Comparison of ENCODE assay signal across 12 cellular contexts in genomic region chr19:35007427-35007826, GRCh38. TPM values are rescaled to one million over a fixed set of nuclear protein-coding genes. Genes with fewer than 3 reads are reported as not detected.
DNase-seq lines count a peak whose midpoint lies in the region; ATAC-seq and TF ChIP-seq lines count a peak whose summit lies in the region.
"Not testable (repeated sequence)": the region's sequence is repeated elsewhere in the genome, so short reads cannot be mapped to it uniquely, and the experiment has no call there.
"Had no signal": no experiment of that assay in that cellular context is flagged by ENCODE, and none has a peak within 500 bp of the region (broad histone marks: within the 10 kb centered on the region; RNA-seq: fewer than 3 reads in every experiment).

No MANE protein-coding gene starts in this region.

- H3K36me3 Mint-ChIP-seq in GM23338 (ENCODE audit: low read depth) = peaks cover 83% of the 10 kb centered on the region
- H3K36me3 Mint-ChIP-seq in activated CD8-positive, alpha-beta T cell treated with anti-CD3 and anti-CD28 coated beads for 36 hours (ENCODE audit: low read depth) = peaks cover 60% of the 10 kb centered on the region
- peaks cover 16 to 35% of the 10 kb centered on the region in 2 donors for H3K36me3 Mint-ChIP-seq in activated naive CD4-positive, alpha-beta T cell treated with anti-CD3 and anti-CD28 coated beads, Interleukin-2, amount 50 U/mL, for 72 hours
- H3K36me3 Mint-ChIP-seq in naive thymus-derived CD4-positive, alpha-beta T cell = peaks cover 4 to 40% (median 23%) of the 10 kb centered on the region in 5 donors
- H3K36me3 Mint-ChIP-seq in stimulated activated memory B cell treated with anti-CD40 and anti-IgM and Interleukin-4, amounts not matched to agents 10 μg/mL and 1 μg/mL and 100 μg/mL, for 72 hours = peaks cover 59% of the 10 kb centered on the region

- peaks cover 38% of the 10 kb centered on the region for H3K36me3 ChIP-seq in GM23338 (ENCODE audit: insufficient read depth)
- not testable (repeated sequence) for H3K36me3 ChIP-seq in hepatocyte (replicated peaks; ENCODE audit: insufficient read depth, low read depth)
- H3K36me3 ChIP-seq in naive thymus-derived CD4-positive, alpha-beta T cell (ENCODE audit: control insufficient read depth in 2 of 3, insufficient read depth in 3 of 3, low read length in 3 of 3) = peaks cover 0 to 67% (median 12%) of the 10 kb centered on the region in 3 experiments

- peaks cover 22% of the 10 kb centered on the region for H3K4me1 Mint-ChIP-seq in GM23338
- H3K4me1 Mint-ChIP-seq in activated CD8-positive, alpha-beta T cell treated with anti-CD3 and anti-CD28 coated beads for 36 hours (ENCODE audit: low read depth) = peaks cover 62% of the 10 kb centered on the region
- H3K4me1 Mint-ChIP-seq in naive thymus-derived CD4-positive, alpha-beta T cell = peaks cover 39 to 79% (median 66%) of the 10 kb centered on the region in 7 donors
- H3K4me1 Mint-ChIP-seq in stimulated activated memory B cell treated with anti-CD40 and anti-IgM and Interleukin-4, amounts not matched to agents 10 μg/mL and 1 μg/mL and 100 μg/mL, for 72 hours = peaks cover 56% of the 10 kb centered on the region

- H3K4me3 Mint-ChIP-seq in GM23338; activated CD8-positive, alpha-beta T cell treated with anti-CD3 and anti-CD28 coated beads for 36 hours; naive thymus-derived CD4-positive, alpha-beta T cell; stimulated activated memory B cell treated with anti-CD40 and anti-IgM and Interleukin-4, amounts not matched to agents 10 μg/mL and 1 μg/mL and 100 μg/mL, for 72 hours: not testable (repeated sequence)

- CTCF ChIA-PET in activated CD8-positive, alpha-beta T cell treated with anti-CD3 and anti-CD28 coated beads for 36 hours (lab: Charles Lee) = interaction anchor here (1.3 to 1.5 kb wide), 2 partner anchors 34 to 36 kb away, joined by 3 to 7 read pairs; no protein-coding TSS in a partner anchor
- CTCF ChIA-PET in naive thymus-derived CD4-positive, alpha-beta T cell (lab: Charles Lee) = interaction anchor here (8.6 kb wide), 1 partner anchor 37 kb away, joined by 138 read pairs; no protein-coding TSS in a partner anchor

- ATAC-seq in GM23338; activated CD8-positive, alpha-beta T cell treated with anti-CD3 and anti-CD28 coated beads for 36 hours; activated naive CD4-positive, alpha-beta T cell treated with anti-CD3 and anti-CD28 coated beads, Interleukin-2, amount 50 U/mL, for 72 hours; naive thymus-derived CD4-positive, alpha-beta T cell; stimulated activated memory B cell treated with anti-CD40 and anti-IgM and Interleukin-4, amounts not matched to agents 10 μg/mL and 1 μg/mL and 100 μg/mL, for 72 hours: not testable (repeated sequence)

- peaks cover 35% of the 10 kb centered on the region for H3F3A ChIP-seq in GM23338 (replicated peaks; ENCODE audit: low read depth)

- not testable (repeated sequence) for H3K4me3 ChIP-seq in GM23338; hepatocyte; naive thymus-derived CD4-positive, alpha-beta T cell (ENCODE audit: low read length)

- H3K27ac ChIP-seq in GM23338 (ENCODE audit: low read depth) (0 out of 2 replicates have a peak overlapping the region, but pooled peaks have one; percentile 45), hepatocyte (peak overlapping the region; percentile 91)
- not testable (repeated sequence) for H3K27ac ChIP-seq in naive thymus-derived CD4-positive, alpha-beta T cell (ENCODE audit: low read depth, low read length)

- intact Hi-C loops in activated CD8-positive, alpha-beta T cell treated with anti-CD3 and anti-CD28 coated beads for 36 hours (cut with micrococcal nuclease) = not testable (repeated sequence)
- intact Hi-C loops in naive thymus-derived CD4-positive, alpha-beta T cell (cut with micrococcal nuclease) = loop anchor here in 1 of 2 donors (10.0 kb wide), 1 partner anchor 273 kb away; the partner anchor contains the start of gene ZNF181

- not testable (repeated sequence) for H3K4me2 ChIP-seq in GM23338, hepatocyte

- WGBS in hepatocyte (ENCODE audit: low lambda C conversion rate, missing lambda C conversion rate) = 97% methylated on average over 8 of the region's 8 CpGs

- H4K20me1 ChIP-seq in GM23338 (replicated peaks; ENCODE audit: insufficient read depth) (peaks cover 56% of the 10 kb centered on the region), hepatocyte (ENCODE audit: insufficient read depth, poor library complexity, severe bottlenecking) (peaks cover 24% of the 10 kb centered on the region)

- not testable (repeated sequence) for H3K27me3 ChIP-seq in GM23338 (ENCODE audit: insufficient read depth); hepatocyte; naive thymus-derived CD4-positive, alpha-beta T cell (ENCODE audit: control insufficient read depth in 2 of 2, insufficient read depth in 2 of 2, low read length in 2 of 2)

- H2AFZ ChIP-seq in GM23338, hepatocyte: not testable (repeated sequence)

- DNase-seq in GM23338 (ENCODE audit: low spot score); activated CD8-positive, alpha-beta T cell treated with anti-CD3 and anti-CD28 coated beads for 36 hours; activated naive CD4-positive, alpha-beta T cell treated with anti-CD3 and anti-CD28 coated beads, Interleukin-2, amount 50 U/mL, for 72 hours (ENCODE audit: low spot score in 2 of 2); hepatocyte (ENCODE audit: low spot score); naive thymus-derived CD4-positive, alpha-beta T cell: not testable (repeated sequence)

- H3K79me2 ChIP-seq in GM23338 (replicated peaks; ENCODE audit: insufficient read depth) (peaks cover 64% of the 10 kb centered on the region), hepatocyte (peaks cover 58% of the 10 kb centered on the region)

- TF ChIP-seq CTCF in GM23338 (conservative IDR thresholded peaks at IDR 0.05; ENCODE audit: low read depth in 2 of 2); activated CD8-positive, alpha-beta T cell treated with anti-CD3 and anti-CD28 coated beads for 36 hours (IDR thresholded peaks at IDR 0.05); hepatocyte (IDR thresholded peaks at IDR 0.05; ENCODE audit: poor library complexity): not testable (repeated sequence)

- peaks cover 16% of the 10 kb centered on the region for H3K4me1 ChIP-seq in GM23338 (ENCODE audit: insufficient read depth)
- H3K4me1 ChIP-seq in hepatocyte (ENCODE audit: insufficient read depth) = peaks cover 39% of the 10 kb centered on the region
- H3K4me1 ChIP-seq in naive thymus-derived CD4-positive, alpha-beta T cell (ENCODE audit: control insufficient read depth in 2 of 2, insufficient read depth in 2 of 2, low read length in 2 of 2) = peaks cover 39 to 41% of the 10 kb centered on the region in 2 donors

- H3K27me3 Mint-ChIP-seq in GM23338 (ENCODE audit: insufficient read depth, low read depth, poor library complexity) = peaks cover 15% of the 10 kb centered on the region
- H3K27me3 Mint-ChIP-seq in activated CD8-positive, alpha-beta T cell treated with anti-CD3 and anti-CD28 coated beads for 36 hours; naive thymus-derived CD4-positive, alpha-beta T cell; stimulated activated memory B cell treated with anti-CD40 and anti-IgM and Interleukin-4, amounts not matched to agents 10 μg/mL and 1 μg/mL and 100 μg/mL, for 72 hours: not testable (repeated sequence)

- not testable (repeated sequence) for H3K9me3 ChIP-seq in hepatocyte (ENCODE audit: low read depth); naive thymus-derived CD4-positive, alpha-beta T cell (ENCODE audit: control insufficient read depth in 2 of 3, low read length in 3 of 3)

- not testable (repeated sequence) for H3K9me3 Mint-ChIP-seq in GM23338; activated CD8-positive, alpha-beta T cell treated with anti-CD3 and anti-CD28 coated beads for 36 hours; activated naive CD4-positive, alpha-beta T cell treated with anti-CD3 and anti-CD28 coated beads, Interleukin-2, amount 50 U/mL, for 72 hours; naive thymus-derived CD4-positive, alpha-beta T cell; stimulated activated memory B cell treated with anti-CD40 and anti-IgM and Interleukin-4, amounts not matched to agents 10 μg/mL and 1 μg/mL and 100 μg/mL, for 72 hours

- not testable (repeated sequence) for H3K27ac Mint-ChIP-seq in GM23338
- peak overlapping the region; percentile 31 for H3K27ac Mint-ChIP-seq in activated CD8-positive, alpha-beta T cell treated with anti-CD3 and anti-CD28 coated beads for 36 hours
- peak overlapping the region; percentile 55 to 85 for H3K27ac Mint-ChIP-seq in activated naive CD4-positive, alpha-beta T cell treated with anti-CD3 and anti-CD28 coated beads, Interleukin-2, amount 50 U/mL, for 72 hours
- peak overlapping the region in 6 of 9 donors; percentile 71 to 88 (median 78) for H3K27ac Mint-ChIP-seq in naive thymus-derived CD4-positive, alpha-beta T cell
- peak overlapping the region; percentile 52 for H3K27ac Mint-ChIP-seq in stimulated activated memory B cell treated with anti-CD40 and anti-IgM and Interleukin-4, amounts not matched to agents 10 μg/mL and 1 μg/mL and 100 μg/mL, for 72 hours

- not testable (repeated sequence) for H3K9me2 ChIP-seq in GM23338 (ENCODE audit: insufficient read depth); hepatocyte (replicated peaks; ENCODE audit: insufficient read depth)

- POLR2A ChIA-PET in activated CD8-positive, alpha-beta T cell treated with anti-CD3 and anti-CD28 coated beads for 36 hours (lab: Charles Lee) = interaction anchor here (0.8 to 1.0 kb wide), 2 partner anchors 12 to 24 kb away, joined by 3 read pairs; no protein-coding TSS in a partner anchor
- POLR2A ChIA-PET in naive thymus-derived CD4-positive, alpha-beta T cell (lab: Charles Lee) = interaction anchor here (0.6 to 11.9 kb wide), 7 partner anchors 8 to 44 kb away, joined by 3 to 237 read pairs (median 4); partner anchors contain the start of gene GRAMD1A

RNA-seq across cellular contexts. Expression of gene GRAMD1A, which starts 7.3 kb away (rescaled TPM):
- 141 and 174 TPM in 2 replicates for total RNA-seq in GM23338 (2014; rRNA removed; shearing (Covaris generic))
- polyA plus RNA-seq in GM23338 (2016; fragmentation: Nextera tagmentation; extraction: Ambion mirVana) = 122 and 125 TPM in 2 replicates
- 100 to 1,000 TPM; 128 to 134 TPM for total RNA-seq in activated CD8-positive, alpha-beta T cell treated with anti-CD3 and anti-CD28 coated beads for 36 hours
- 100 to 1,000 TPM; 158 to 160 TPM for total RNA-seq in activated naive CD4-positive, alpha-beta T cell treated with anti-CD3 and anti-CD28 coated beads, Interleukin-2, amount 50 U/mL, for 72 hours
- 34.8 and 35.4 TPM in 2 replicates for total RNA-seq in hepatocyte
- 80.2 and 92.4 TPM in 2 replicates for polyA plus RNA-seq in hepatocyte
- total RNA-seq in naive thymus-derived CD4-positive, alpha-beta T cell = 100 to 1,000 TPM in 4 of 5 experiments, 10 to 100 TPM in 1; 90.1 to 286 (median 253) TPM
- polyA plus RNA-seq in naive thymus-derived CD4-positive, alpha-beta T cell = 10 to 100 TPM; 33.6 to 74.9 TPM

RNA-seq across cellular contexts. Expression of gene SCN1B, which starts 22.8 kb away (rescaled TPM):
- total RNA-seq in GM23338 (2014; rRNA removed; shearing (Covaris generic)) = 3.4 and 4.8 TPM in 2 replicates
- polyA plus RNA-seq in GM23338 (2016; fragmentation: Nextera tagmentation; extraction: Ambion mirVana) (1.7 and 1.8 TPM in 2 replicates), hepatocyte (2.5 and 3.1 TPM in 2 replicates)
- total RNA-seq in activated CD8-positive, alpha-beta T cell treated with anti-CD3 and anti-CD28 coated beads for 36 hours = under 1 TPM; 0.63 to 0.90 TPM
- total RNA-seq in activated naive CD4-positive, alpha-beta T cell treated with anti-CD3 and anti-CD28 coated beads, Interleukin-2, amount 50 U/mL, for 72 hours = 1 to 10 TPM; 1.5 to 1.7 TPM
- 0.20 and 0.60 TPM in 2 replicates for total RNA-seq in hepatocyte
- total RNA-seq in naive thymus-derived CD4-positive, alpha-beta T cell = 1 to 10 TPM in 4 of 5 experiments, under 1 TPM in 1; 0.48 to 1.9 (median 1.8) TPM
- polyA plus RNA-seq in naive thymus-derived CD4-positive, alpha-beta T cell = under 1 TPM in 1 of 2 donors, not detected in 1; 0.23 TPM

RNA-seq across cellular contexts. Expression of gene HPN, which starts 34.1 kb away (rescaled TPM):
- total RNA-seq in GM23338 (2014; rRNA removed; shearing (Covaris generic)) = 16.2 and 17.4 TPM in 2 replicates
- 14.0 and 14.6 TPM in 2 replicates for polyA plus RNA-seq in GM23338 (2016; fragmentation: Nextera tagmentation; extraction: Ambion mirVana)
- total RNA-seq in activated CD8-positive, alpha-beta T cell treated with anti-CD3 and anti-CD28 coated beads for 36 hours = under 1 TPM in 1 of 2 experiments, not detected in 1; 0.11 TPM
- total RNA-seq in activated naive CD4-positive, alpha-beta T cell treated with anti-CD3 and anti-CD28 coated beads, Interleukin-2, amount 50 U/mL, for 72 hours = not detected
- total RNA-seq in hepatocyte = 150 and 162 TPM in 2 replicates
- 206 and 241 TPM in 2 replicates for polyA plus RNA-seq in hepatocyte
- total RNA-seq in naive thymus-derived CD4-positive, alpha-beta T cell = not detected
- not detected for polyA plus RNA-seq in naive thymus-derived CD4-positive, alpha-beta T cell
- total RNA-seq: A673; CD8-positive, alpha-beta memory T cell; Daoy; H4 had no signal
- polyA plus RNA-seq: BJ, CD14-positive monocyte had no signal

RNA-seq across cellular contexts. Expression of gene ZNF792, which starts 43.4 kb away (rescaled TPM):
- total RNA-seq in GM23338 (2014; rRNA removed; shearing (Covaris generic)) = 8.8 and 12.8 TPM in 2 replicates
- polyA plus RNA-seq in GM23338 (2016; fragmentation: Nextera tagmentation; extraction: Ambion mirVana) (1.3 and 1.6 TPM in 2 replicates), hepatocyte (3.5 and 3.6 TPM in 2 replicates)
- 1 to 10 TPM; 5.1 to 5.6 TPM for total RNA-seq in activated CD8-positive, alpha-beta T cell treated with anti-CD3 and anti-CD28 coated beads for 36 hours
- total RNA-seq in activated naive CD4-positive, alpha-beta T cell treated with anti-CD3 and anti-CD28 coated beads, Interleukin-2, amount 50 U/mL, for 72 hours = 1 to 10 TPM; 6.4 to 9.7 TPM
- total RNA-seq in hepatocyte = 9.5 and 10.6 TPM in 2 replicates
- 10 to 100 TPM; 11.0 to 33.9 (median 14.7) TPM for total RNA-seq in naive thymus-derived CD4-positive, alpha-beta T cell
- 10 to 100 TPM; 18.3 to 23.5 TPM for polyA plus RNA-seq in naive thymus-derived CD4-positive, alpha-beta T cell

Comparison
In these comparisons a context has a peak if more than half of its experiments do, and no peak if none do; other contexts are left out.
1. RNA of gene HPN, which starts 34.1 kb away (total RNA-seq): 150 to 162 TPM in hepatocyte and 16.2 to 17.4 TPM in GM23338; not detected in activated naive CD4-positive, alpha-beta T cell treated with anti-CD3 and anti-CD28 coated beads, Interleukin-2, amount 50 U/mL, for 72 hours, 0.11 TPM in activated CD8-positive, alpha-beta T cell treated with anti-CD3 and anti-CD28 coated beads for 36 hours and not detected in naive thymus-derived CD4-positive, alpha-beta T cell; every median in the first group is over 10 times any median in the second.